In the genomic region with DNA sequence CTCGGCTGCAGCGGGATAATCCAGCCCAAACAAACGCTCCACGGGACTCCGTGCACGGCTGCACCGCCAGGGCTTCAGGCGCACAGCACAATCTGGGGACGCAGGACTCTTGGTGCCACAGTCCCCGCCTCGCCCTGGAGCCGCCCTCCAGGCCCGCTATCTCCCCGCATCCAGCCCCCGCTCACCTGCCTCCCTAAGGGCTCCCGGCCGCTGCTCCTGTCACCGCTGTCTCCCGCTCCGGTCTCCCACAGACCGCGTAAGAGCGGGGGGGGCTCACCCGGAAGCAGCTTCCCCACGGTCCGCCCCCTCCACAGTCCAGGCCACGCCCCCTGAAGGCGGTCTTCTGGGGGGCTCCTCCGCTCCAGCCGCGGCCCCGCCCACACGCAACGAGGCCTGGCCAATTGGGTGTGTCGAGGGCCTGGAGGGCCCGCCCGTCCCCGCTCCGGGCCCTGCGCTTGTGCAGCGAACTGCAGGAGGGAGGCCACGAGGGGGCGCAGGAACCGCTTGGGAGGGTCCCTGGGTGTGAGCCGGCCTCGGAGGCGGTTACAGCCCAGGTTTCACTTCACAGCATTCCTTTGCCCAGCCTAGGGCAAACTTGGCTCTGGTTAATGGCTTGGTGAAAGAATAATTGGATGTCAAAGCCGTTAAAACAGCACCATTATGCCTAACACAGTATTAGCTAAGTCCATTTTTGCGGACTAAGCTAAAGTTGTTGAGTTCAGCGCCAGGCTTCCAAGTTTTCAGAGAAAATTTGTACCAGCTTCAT, we compare ENCODE assay signal across 8 cellular contexts. TPM values are rescaled to one million over a fixed set of nuclear protein-coding genes. Genes with fewer than 3 reads are reported as not detected.
DNase-seq lines count a peak whose midpoint lies in the region; ATAC-seq and TF ChIP-seq lines count a peak whose summit lies in the region.

Gene ALAD, minus strand, starts transcription at position 258 of the 766 bp plus-strand sequence. CDS start 7,725 bp downstream, outside the sequence.

- H3K14ac ChIP-seq in IMR-90 (replicated peaks; ENCODE audit: low read depth, low read length): peak within 1 kb of the TSS; percentile 95

- no peaks in the 10 kb centered on the region for H3K27me3 ChIP-seq in IMR-90 (ENCODE audit: control insufficient read depth, insufficient read depth, low read length)

- no peak within 1 kb of the TSS; the same call in 1 of the 2 replicates for H3K23ac ChIP-seq in IMR-90 (ENCODE audit: low read depth, low read length)

- H3K36me3 ChIP-seq in IMR-90 (ENCODE audit: control insufficient read depth, insufficient read depth, low read length): no peaks in the 10 kb centered on the region
- peaks cover 5% of the 10 kb centered on the region; the same call in 1 of the 2 replicates for H3K36me3 ChIP-seq in OCI-LY7 (ENCODE audit: insufficient read depth, low read length)
- H3K36me3 ChIP-seq in mucosa of descending colon (ENCODE audit: low read depth): peaks cover 4% of the 10 kb centered on the region

- peaks cover 17 to 30% of the 10 kb centered on the region in 2 experiments for H3K79me1 ChIP-seq in IMR-90 (ENCODE audit: low read depth in 1 of 2, low read length in 2 of 2)

- in situ Hi-C loops in IMR-90 (cut with MboI; ENCODE audit: low sequenced_read_pairs): no loop called here

- no peaks in the 10 kb centered on the region for H3K9me3 ChIP-seq in IMR-90 (ENCODE audit: control insufficient read depth, insufficient read depth, low read length)
- H3K9me3 ChIP-seq in OCI-LY7 (ENCODE audit: low read length): no peaks in the 10 kb centered on the region
- H3K9me3 ChIP-seq in mucosa of descending colon: no peaks in the 10 kb centered on the region

- peak within 1 kb of the TSS; percentile 80; the same call in 1 of the 2 replicates for H4K5ac ChIP-seq in IMR-90 (ENCODE audit: low read depth, low read length)

- peaks cover 8% of the 10 kb centered on the region for H3K4me1 ChIP-seq in IMR-90 (ENCODE audit: control insufficient read depth, insufficient read depth, low read length)
- H3K4me1 ChIP-seq in OCI-LY7 (ENCODE audit: insufficient read depth, low read length, poor library complexity, severe bottlenecking): peaks cover 12% of the 10 kb centered on the region
- H3K4me1 ChIP-seq in mucosa of descending colon (ENCODE audit: low read depth): peaks cover 28% of the 10 kb centered on the region

- no peak for TF ChIP-seq POLR2A in IMR-90 (IDR thresholded peaks at IDR 0.05; ENCODE audit: low read depth, low read length)

- CTCF ChIA-PET in IMR-90 (lab: Yijun Ruan, JAX): interaction anchor here (0.5 to 1.5 kb wide), 8 partner anchors 12 to 265 kb away, joined by 3 to 7 read pairs (median 4); no protein-coding TSS in a partner anchor
- CTCF ChIA-PET in OCI-LY7 (lab: Charles Lee; ENCODE audit: unreplicated experiment): interaction anchor here (0.6 to 1.8 kb wide), 7 partner anchors 16 to 181 kb away, joined by 3 to 6 read pairs (median 3); no protein-coding TSS in a partner anchor

- H2BK120ac ChIP-seq in IMR-90 (ENCODE audit: low read depth, low read length): peak within 1 kb of the TSS; percentile 66

- DNase-seq in DMS153 (lab: John Stamatoyannopoulos, UW) (peak; percentile 95), IMR-90 (peak; percentile 97), OCI-LY7 (ENCODE audit: low spot score) (peak; percentile 99), activated T-cell treated with anti-CD3 and anti-CD28 coated beads for 1 hour (ENCODE audit: low read depth) (peak; percentile 100), epidermal melanocyte (ENCODE audit: insufficient read length, low spot score) (peak; percentile 93), mucosa of descending colon (peak; percentile 99 to 100 (median 100))
- peak; percentile 99 for DNase-seq in stimulated activated CD8-positive, alpha-beta memory T cell treated with anti-CD3 and anti-CD28 coated beads, Interleukin-4, amount 100 ng/mL, for 24 hours (ENCODE audit: low read depth)

- H3K9me1 ChIP-seq in IMR-90 (ENCODE audit: insufficient read depth, low read length): peaks cover 2% of the 10 kb centered on the region; the same call in 1 of the 2 replicates

- dilution Hi-C loops in IMR-90 (cut with HindIII; ENCODE audit: low sequenced_read_pairs, unreplicated experiment): no loop called here

- H4K8ac ChIP-seq in IMR-90 (ENCODE audit: low read depth in 2 of 2, low read length in 2 of 2): peak within 1 kb of the TSS; percentile 97 to 99

- TF ChIP-seq CTCF in IMR-90 (conservative IDR thresholded peaks at IDR 0.05; ENCODE audit: low read depth, low read length) (peak; percentile 98), OCI-LY7 (conservative IDR thresholded peaks at IDR 0.05; ENCODE audit: low read length) (peak; percentile 91), mucosa of descending colon (IDR thresholded peaks at IDR 0.05) (peak; percentile 98)

- H4K91ac ChIP-seq in IMR-90 (ENCODE audit: insufficient read depth, low read depth, low read length): peak within 1 kb of the TSS; percentile 62

- H3K27ac ChIP-seq in IMR-90 (ENCODE audit: insufficient read depth, low read length) (peak within 1 kb of the TSS; percentile 45), OCI-LY7 (ENCODE audit: low read depth, low read length, poor library complexity, severe bottlenecking) (peak within 1 kb of the TSS; percentile 12)

- no peak within 1 kb of the TSS for H3K18ac ChIP-seq in IMR-90 (ENCODE audit: low read depth, low read length)

- peak; percentile 97 for ATAC-seq in GM21528 (IDR thresholded peaks at IDR 0.05; ENCODE audit: low FRiP score, unreplicated experiment)
- ATAC-seq in IMR-90 (ENCODE audit: low read depth): peak; percentile 99
- peak; percentile 99 for ATAC-seq in mucosa of descending colon

- H2BK5ac ChIP-seq in IMR-90 (ENCODE audit: low read depth, low read length, poor library complexity, severe bottlenecking): peak within 1 kb of the TSS; percentile 58

- intact Hi-C loops in IMR-90 (cut with micrococcal nuclease) (loop anchor here (1.0 to 5.0 kb wide), 2 partner anchors 191 to 257 kb away; no protein-coding TSS in a partner anchor), OCI-LY7 (cut with micrococcal nuclease; ENCODE audit: unreplicated experiment) (loop anchor here (1.0 to 5.0 kb wide), 5 partner anchors 59 to 257 kb away; partner anchors contain the start of genes CDC26, PRPF4 and WDR31), mucosa of descending colon (cut with DNase I, micrococcal nuclease) (loop anchor here in 1 of 2 donors (10.0 kb wide), 1 partner anchor 96 kb away; the partner anchor contains the start of gene RNF183)

- no peaks in the 10 kb centered on the region for H3K9me2 ChIP-seq in OCI-LY7 (ENCODE audit: insufficient read depth, low read length)

- TF ChIP-seq RAD21 in IMR-90 (IDR thresholded peaks at IDR 0.05; ENCODE audit: low read length): peak; percentile 70

- H2AK5ac ChIP-seq in IMR-90 (ENCODE audit: low read depth, low read length): no peak within 1 kb of the TSS

- POLR2A ChIA-PET in IMR-90 (lab: Charles Lee; ENCODE audit: unreplicated experiment) (interaction anchor here (1.4 kb wide), 1 partner anchor 9 kb away, joined by 4 read pairs; the partner anchor contains the start of genes C9orf43 and POLE3), OCI-LY7 (lab: Charles Lee) (interaction anchor here (0.7 to 1.9 kb wide), 8 partner anchors 9 to 181 kb away, joined by 3 to 6 read pairs (median 4); partner anchors contain the start of genes C9orf43, CDC26, POLE3 and PRPF4)

- H3K56ac ChIP-seq in IMR-90 (ENCODE audit: extremely low read depth, insufficient read depth, low read length): peak within 1 kb of the TSS; percentile 79

- peak within 1 kb of the TSS; percentile 85 for H3K4me2 ChIP-seq in IMR-90 (ENCODE audit: low read depth, low read length)
- H3K4me2 ChIP-seq in OCI-LY7 (ENCODE audit: low read length): peak within 1 kb of the TSS; percentile 75

- peak within 1 kb of the TSS; percentile 61 for H3K9ac ChIP-seq in IMR-90 (ENCODE audit: low read depth, low read length)

- H2AFZ ChIP-seq in IMR-90 (replicated peaks; ENCODE audit: low read length, poor library complexity) (peak within 1 kb of the TSS; percentile 94), OCI-LY7 (ENCODE audit: low read length) (peak within 1 kb of the TSS; percentile 82)

- H2BK15ac ChIP-seq in IMR-90 (ENCODE audit: low read depth, low read length): 0 out of 3 replicates have a peak within 1 kb of the TSS, but pooled peaks have one; percentile 69

- no peaks in the 10 kb centered on the region for H3K79me2 ChIP-seq in OCI-LY7 (ENCODE audit: insufficient read depth, low read depth, low read length)

- peak within 1 kb of the TSS; percentile 92 for H3K4me3 ChIP-seq in IMR-90 (ENCODE audit: insufficient read depth, low read depth, low read length)
- H3K4me3 ChIP-seq in OCI-LY7 (ENCODE audit: low read depth, low read length, poor library complexity, severe bottlenecking): peak within 1 kb of the TSS; percentile 92
- peak within 1 kb of the TSS; percentile 44 for H3K4me3 ChIP-seq in mucosa of descending colon

- peak within 1 kb of the TSS; percentile 63 for H3K4ac ChIP-seq in IMR-90 (ENCODE audit: low read depth, low read length)

- BruUV-seq in IMR-90 (replicated peaks; lab: Mats Ljungman, UMichigan) (no TSS peak), OCI-LY7 (replicated peaks; lab: Mats Ljungman, UMichigan) (no TSS peak)

- WGBS in IMR-90 (ENCODE audit: extremely low coverage in 2 of 2, insufficient read length in 1 of 2), 2 experiments: 4% methylated on average over 26 of the region's 50 CpGs; no CpG with 5 or more reads in 1 of the 2 experiments

- H4K20me1 ChIP-seq in IMR-90 (ENCODE audit: insufficient read depth, low read length) (no peaks in the 10 kb centered on the region), OCI-LY7 (ENCODE audit: insufficient read depth, low read length) (no peaks in the 10 kb centered on the region)

- no peak within 1 kb of the TSS for H2BK20ac ChIP-seq in IMR-90 (ENCODE audit: low read depth, low read length)

- H2AK9ac ChIP-seq in IMR-90 (replicated peaks; ENCODE audit: low read depth, low read length, poor library complexity): peak within 1 kb of the TSS; percentile 47

TF ChIP-seq in IMR-90, 13 proteins besides CTCF, POLR2A, EP300 and RAD21 (continues in another document):
- TF ChIP-seq MAZ (IDR thresholded peaks at IDR 0.05; ENCODE audit: borderline replicate concordance, low read depth, low read length) (peak; percentile 95), CEBPB (IDR thresholded peaks at IDR 0.05; ENCODE audit: low read depth, low read length) (no peak)
- TF ChIP-seq, protein P1, sequence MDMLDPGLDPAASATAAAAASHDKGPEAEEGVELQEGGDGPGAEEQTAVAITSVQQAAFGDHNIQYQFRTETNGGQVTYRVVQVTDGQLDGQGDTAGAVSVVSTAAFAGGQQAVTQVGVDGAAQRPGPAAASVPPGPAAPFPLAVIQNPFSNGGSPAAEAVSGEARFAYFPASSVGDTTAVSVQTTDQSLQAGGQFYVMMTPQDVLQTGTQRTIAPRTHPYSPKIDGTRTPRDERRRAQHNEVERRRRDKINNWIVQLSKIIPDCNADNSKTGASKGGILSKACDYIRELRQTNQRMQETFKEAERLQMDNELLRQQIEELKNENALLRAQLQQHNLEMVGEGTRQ (IDR thresholded peaks at IDR 0.05; ENCODE audit: low read depth, low read length): peak; percentile 42; the same call in 1 of the 2 replicates

RNA-seq across cellular contexts. Expression of gene ALAD, which starts in this region (rescaled TPM):
- total RNA-seq in IMR-90 (2012; rRNA removed) (10.3 and 11.1 TPM in 2 replicates), OCI-LY7 (2022) (26.3 and 26.6 TPM in 2 replicates), mucosa of descending colon (10 to 100 TPM; 51.2 to 82.4 (median 56.3) TPM)
- 14.9 and 15.6 TPM in 2 replicates for polyA plus RNA-seq in IMR-90 (2012; rRNA removed)
- 9.6 and 10.7 TPM in 2 replicates for polyA plus RNA-seq in IMR-90 (2012; cell fraction: cytosol; rRNA removed)
- polyA plus RNA-seq in IMR-90 (2012; cell fraction: nucleus; rRNA removed; ENCODE audit: low replicate concordance): 20.4 and 20.8 TPM in 2 replicates
- total RNA-seq in OCI-LY7 (2014; rRNA removed; shearing (Covaris generic)): 14.3 and 19.8 TPM in 2 replicates

Comparison
In these comparisons a context has a peak if more than half of its experiments do, and no peak if none do; other contexts are left out.
1. Peak in every context shown above with its lines: DNase-seq, ATAC-seq, H3K4me3 ChIP-seq and H3K27ac ChIP-seq.